In the genomic region with DNA sequence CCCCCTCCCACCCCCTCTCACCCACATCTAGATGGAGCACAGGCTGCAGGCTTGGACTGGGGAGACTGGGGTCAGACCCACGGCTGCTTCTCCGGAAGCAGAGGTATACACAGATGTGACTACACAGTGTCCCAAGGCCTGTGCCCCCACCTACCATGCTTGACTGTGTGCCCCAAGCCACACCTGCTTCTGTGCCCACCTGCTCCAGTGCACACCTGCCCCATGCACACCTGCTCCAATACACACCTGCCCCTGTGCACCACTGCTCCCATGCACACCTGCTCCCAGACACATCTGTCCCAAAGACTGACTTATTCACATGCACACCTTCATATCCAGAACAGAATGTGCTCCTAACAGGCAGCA, we compare ENCODE assay signal across 15 cellular contexts. TPM values are rescaled to one million over a fixed set of nuclear protein-coding genes. Genes with fewer than 3 reads are reported as not detected.
"Had no signal": no experiment of that assay in that cellular context is flagged by ENCODE, and none has a peak within 500 bp of the region (broad histone marks: within the 10 kb centered on the region; RNA-seq: fewer than 3 reads in every experiment).

No MANE protein-coding gene starts in this region.

- H3K4me3 Mint-ChIP-seq: activated T-helper 1 cell treated with anti-CD3 and anti-CD28 coated beads, Interleukin-12 subunit alpha, Interleukin-12 subunit beta, Interleukin-2, Interleukin-4 antibody, amounts not matched to agents 30 ng/mL and 10 ng/mL and 1 ng/mL, durations not matched to agents 14 hours and 24 hours and 36 hours; neural crest cell; T-cell; type B pancreatic cell had no signal

- H3K36me3 ChIP-seq: left lung had no signal

- H3K27ac ChIP-seq: left lung, parathyroid adenoma had no signal

- DNase-seq: activated CD4-positive, alpha-beta T cell treated with anti-CD3 and anti-CD28 coated beads, Interleukin-2, amount 50 U/mL, for 1 hour; activated CD8-positive, alpha-beta memory T cell treated with anti-CD3 and anti-CD28 coated beads for 24 hours; activated naive CD4-positive, alpha-beta T cell treated with Interleukin-2 at 50 U/mL for 16 hours; retina; SK-N-SH; small intestine; stimulated activated naive CD8-positive, alpha-beta T cell treated with anti-CD3 and anti-CD28 coated beads, Interleukin-15, Interleukin-2, amounts not matched to agents 100 U/mL and 50 U/mL, for 24 hours; T-cell; T-helper 9 cell had no signal

- H3K9me3 ChIP-seq: left lung, SK-N-SH had no signal

- H3K9ac ChIP-seq: parathyroid adenoma, SK-N-SH had no signal

- H3K27ac Mint-ChIP-seq: activated T-helper 1 cell treated with anti-CD3 and anti-CD28 coated beads, Interleukin-12 subunit alpha, Interleukin-12 subunit beta, Interleukin-2, Interleukin-4 antibody, amounts not matched to agents 30 ng/mL and 10 ng/mL and 1 ng/mL, durations not matched to agents 14 hours and 24 hours and 36 hours; T-cell; type B pancreatic cell had no signal

- ATAC-seq: activated CD4-positive, CD25-positive, alpha-beta regulatory T cell treated with anti-CD3 and anti-CD28 coated beads, Interleukin-2, amount 50 U/mL, for 24 hours; left lung; stimulated activated naive CD8-positive, alpha-beta T cell treated with anti-CD3 and anti-CD28 coated beads, Interleukin-15, Interleukin-2, amounts not matched to agents 100 U/mL and 50 U/mL, for 24 hours; T-cell had no signal

- H3K4me3 ChIP-seq: left lung had no signal

- H3K4me2 ChIP-seq: SK-N-SH had no signal

- H3K9me3 Mint-ChIP-seq: activated T-helper 1 cell treated with anti-CD3 and anti-CD28 coated beads, Interleukin-12 subunit alpha, Interleukin-12 subunit beta, Interleukin-2, Interleukin-4 antibody, amounts not matched to agents 30 ng/mL and 10 ng/mL and 1 ng/mL, durations not matched to agents 14 hours and 24 hours and 36 hours; neural crest cell; T-cell; type B pancreatic cell had no signal

- H3K79me2 ChIP-seq: parathyroid adenoma had no signal

- H3K36me3 Mint-ChIP-seq: T-cell, type B pancreatic cell had no signal

- H2AFZ ChIP-seq: parathyroid adenoma had no signal

- H3K4me1 ChIP-seq: parathyroid adenoma had no signal

RNA-seq across cellular contexts. Expression of gene COL5A1, which starts 5.5 kb away (rescaled TPM):
- total RNA-seq: activated T-helper 1 cell treated with anti-CD3 and anti-CD28 coated beads, Interleukin-12 subunit alpha, Interleukin-12 subunit beta, Interleukin-2, Interleukin-4 antibody, amounts not matched to agents 30 ng/mL and 10 ng/mL and 1 ng/mL, durations not matched to agents 14 hours and 24 hours and 36 hours had no signal
